Comparison of ENCODE assay signal across 25 cellular contexts in the genomic region with DNA sequence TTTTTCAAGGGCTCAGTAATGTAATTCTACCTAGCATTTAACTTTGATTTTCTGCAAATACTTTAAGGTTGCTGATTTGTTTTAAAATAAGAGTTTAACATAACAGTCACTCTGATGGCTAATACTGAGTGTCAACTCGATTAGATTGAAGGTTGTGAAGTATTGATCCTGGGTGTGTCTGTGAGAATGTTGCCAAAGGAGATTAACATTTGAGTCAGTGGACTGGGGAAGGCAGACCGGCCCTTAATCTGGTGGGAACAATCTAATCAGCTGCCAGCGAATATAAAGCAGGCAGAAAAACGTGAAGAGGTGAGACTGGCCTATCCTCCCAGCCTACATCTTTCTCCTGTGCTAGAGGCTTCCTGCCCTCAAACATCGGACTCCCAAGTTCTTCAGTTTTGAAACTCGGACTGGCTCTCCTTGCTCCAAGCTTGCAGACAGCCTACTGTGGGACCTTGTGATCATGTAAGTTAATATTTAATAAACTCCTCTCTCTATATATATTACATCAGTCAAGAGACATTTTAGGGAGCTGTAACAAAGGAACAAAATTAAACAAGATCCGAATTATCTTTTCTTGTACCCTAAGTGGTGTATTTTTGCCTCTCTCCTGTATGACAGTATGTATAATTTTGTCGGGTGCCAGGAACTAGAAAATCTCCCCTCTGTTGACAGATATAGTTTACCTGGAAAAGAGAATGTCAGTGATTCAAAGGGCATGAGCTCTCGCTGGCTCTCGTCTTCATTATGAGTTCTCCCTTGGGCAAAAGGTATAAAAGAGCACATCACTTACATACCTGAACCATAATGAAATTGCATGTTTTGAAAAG.
DNase-seq lines count a peak whose midpoint lies in the region; ATAC-seq, FAIRE-seq and TF ChIP-seq lines count a peak whose summit lies in the region.
"Had no signal": no experiment of that assay in that cellular context is flagged by ENCODE, and none has a peak within 500 bp of the region (broad histone marks: within the 10 kb centered on the region; RNA-seq: fewer than 3 reads in every experiment).

No MANE protein-coding gene starts in this region.

- H3K4me1 ChIP-seq in hepatocyte (ENCODE audit: insufficient read depth), result no peaks in the 10 kb centered on the region

- H2AFZ ChIP-seq in hepatocyte, result no peak overlapping the region
- H2AFZ ChIP-seq: GM23248 had no signal

- no peaks in the 10 kb centered on the region for H3K79me2 ChIP-seq in hepatocyte

- H3K27me3 Mint-ChIP-seq in type B pancreatic cell, result no peaks in the 10 kb centered on the region
- H3K27me3 Mint-ChIP-seq: B cell had no signal

- peak overlapping the region; percentile 28 for H3K4me2 ChIP-seq in hepatocyte

- no peaks in the 10 kb centered on the region for H3K9me3 Mint-ChIP-seq in type B pancreatic cell

- 66% methylated on average over 10 of the region's 10 CpGs for WGBS in hepatocyte (ENCODE audit: low lambda C conversion rate, missing lambda C conversion rate)

- DNase-seq in D721Med (ENCODE audit: insufficient read length, low spot score) (no peak), hepatocyte (ENCODE audit: low spot score) (no peak), mucosa of gallbladder (ENCODE audit: low spot score) (peak; percentile 38), type B pancreatic cell (ENCODE audit: extremely low spot score, unreplicated experiment) (no peak), NOMO-1 treated with dmso at 0.1 percent for 144 hours (lab: John Stamatoyannopoulos, UW; ENCODE audit: unreplicated experiment) (no peak)
- no peak for DNase-seq in stimulated activated CD4-positive, alpha-beta T cell treated with anti-CD3 and anti-CD28 coated beads, Interleukin-2, amount 100 ng/mL, for 48 hours
- DNase-seq: CD8-positive, alpha-beta T cell; DMS153; DND-41; GM23248; H7; KBM-7; NCI-H1105 treated with DMSO at 0.1 percent for 48 hours; NCI-H146; NCI-H1930; NCI-H2107; NCI-H524; NCI-H774; SHP77 had no signal

- H3K27ac ChIP-seq in hepatocyte, result peak overlapping the region; percentile 57
- H3K27ac ChIP-seq: C4-2B, GM23248, RWPE1 had no signal

- ATAC-seq in GM18520 (IDR thresholded peaks at IDR 0.05; ENCODE audit: unreplicated experiment), result no peak
- ATAC-seq: CD8-positive, alpha-beta T cell; Panc1 had no signal

- H3K27ac Mint-ChIP-seq in type B pancreatic cell, result peak overlapping the region; percentile 90
- H3K27ac Mint-ChIP-seq: B cell; CD8-positive, alpha-beta T cell had no signal

- no peak overlapping the region for H3K4me3 ChIP-seq in hepatocyte
- H3K4me3 ChIP-seq: GM23248 had no signal

- no peaks in the 10 kb centered on the region for H4K20me1 ChIP-seq in hepatocyte (ENCODE audit: insufficient read depth, poor library complexity, severe bottlenecking)

- no peaks in the 10 kb centered on the region for H3K36me3 Mint-ChIP-seq in type B pancreatic cell
- H3K36me3 Mint-ChIP-seq: CD8-positive, alpha-beta T cell had no signal

- no peaks in the 10 kb centered on the region for H3K9me2 ChIP-seq in hepatocyte (replicated peaks; ENCODE audit: insufficient read depth)

- no peak for TF ChIP-seq CTCF in D721Med (IDR thresholded peaks at IDR 0.05; ENCODE audit: insufficient read depth, missing control alignments)
- TF ChIP-seq CTCF in hepatocyte (IDR thresholded peaks at IDR 0.05; ENCODE audit: poor library complexity), result no peak
- no peak for TF ChIP-seq CTCF in type B pancreatic cell (conservative IDR thresholded peaks at IDR 0.05)

- no peaks in the 10 kb centered on the region for H3K9me3 ChIP-seq in hepatocyte (ENCODE audit: low read depth)

- H3K36me3 ChIP-seq in hepatocyte (replicated peaks; ENCODE audit: insufficient read depth, low read depth), result no peaks in the 10 kb centered on the region

- peak overlapping the region; percentile 65 for H3K4me3 Mint-ChIP-seq in type B pancreatic cell
- H3K4me3 Mint-ChIP-seq: B cell; CD8-positive, alpha-beta T cell had no signal

- H3K4me1 Mint-ChIP-seq in type B pancreatic cell (ENCODE audit: unreplicated experiment), result no peaks in the 10 kb centered on the region
- H3K4me1 Mint-ChIP-seq: B cell had no signal

- H3K27me3 ChIP-seq in hepatocyte, result no peaks in the 10 kb centered on the region

- FAIRE-seq in D721Med (lab: Jason Lieb, UNC), result peak; percentile 32
- FAIRE-seq: GM12892 had no signal
